In the genomic region with DNA sequence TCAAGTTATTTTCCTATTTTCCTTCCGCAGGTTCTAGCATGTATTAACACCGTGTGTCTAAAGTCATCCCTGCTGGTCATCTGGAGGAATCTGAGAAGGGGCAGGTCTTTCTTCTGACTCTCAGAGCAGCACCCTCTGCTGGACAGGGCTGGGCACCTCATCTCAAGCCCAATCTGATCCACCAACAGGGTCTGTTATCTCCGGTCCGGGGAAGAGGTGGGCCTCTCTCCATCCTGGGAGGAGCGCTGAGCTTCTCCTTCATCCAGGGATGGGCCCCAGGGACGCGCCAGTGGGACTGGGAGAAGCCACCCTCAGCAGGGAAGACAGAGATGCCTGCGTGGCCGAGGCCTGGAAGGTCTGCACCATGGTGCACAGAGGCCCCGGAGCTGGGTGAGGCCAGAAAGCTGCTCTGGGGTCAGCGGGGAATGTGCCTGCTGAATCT, we compare ENCODE assay signal across 9 cellular contexts. TPM values are rescaled to one million over a fixed set of nuclear protein-coding genes. Genes with fewer than 3 reads are reported as not detected.
DNase-seq lines count a peak whose midpoint lies in the region; ATAC-seq and TF ChIP-seq lines count a peak whose summit lies in the region.
"Had no signal": no experiment of that assay in that cellular context is flagged by ENCODE, and none has a peak within 500 bp of the region (broad histone marks: within the 10 kb centered on the region; RNA-seq: fewer than 3 reads in every experiment).

No MANE protein-coding gene starts in this region.

- no peak overlapping the region for H4K8ac ChIP-seq in IMR-90 (ENCODE audit: low read depth in 2 of 2, low read length in 2 of 2)

- H4K91ac ChIP-seq in IMR-90 (ENCODE audit: insufficient read depth, low read depth, low read length) = no peak overlapping the region

- no peak overlapping the region for H3K4me2 ChIP-seq in IMR-90 (ENCODE audit: low read depth, low read length)
- H3K4me2 ChIP-seq: KMS-11 had no signal

- no peak overlapping the region for H2BK20ac ChIP-seq in IMR-90 (ENCODE audit: low read depth, low read length)

- H3K9me3 ChIP-seq in CD8-positive, alpha-beta memory T cell (ENCODE audit: low read length) = no peaks in the 10 kb centered on the region
- H3K9me3 ChIP-seq in IMR-90 (ENCODE audit: control insufficient read depth, insufficient read depth, low read length) (no peaks in the 10 kb centered on the region), colonic mucosa (no peaks in the 10 kb centered on the region)

- no peak overlapping the region for H2BK5ac ChIP-seq in IMR-90 (ENCODE audit: low read depth, low read length, poor library complexity, severe bottlenecking)

- H2AK9ac ChIP-seq in IMR-90 (replicated peaks; ENCODE audit: low read depth, low read length, poor library complexity) = no peak overlapping the region

- H3K56ac ChIP-seq in IMR-90 (ENCODE audit: extremely low read depth, insufficient read depth, low read length) = no peak overlapping the region

- no peaks in the 10 kb centered on the region for H3K27me3 ChIP-seq in CD8-positive, alpha-beta memory T cell (ENCODE audit: insufficient read depth, low read length, poor library complexity, severe bottlenecking)
- H3K27me3 ChIP-seq in IMR-90 (ENCODE audit: control insufficient read depth, insufficient read depth, low read length) (no peaks in the 10 kb centered on the region), colonic mucosa (no peaks in the 10 kb centered on the region)

- peaks cover 2 to 12% of the 10 kb centered on the region in 2 donors for H3K27me3 Mint-ChIP-seq in CD8-positive, alpha-beta memory T cell

- H2BK15ac ChIP-seq in IMR-90 (ENCODE audit: low read depth, low read length) = no peak overlapping the region

- H3K36me3 ChIP-seq in CD8-positive, alpha-beta memory T cell (ENCODE audit: insufficient read depth, low read length) = no peaks in the 10 kb centered on the region
- H3K36me3 ChIP-seq in IMR-90 (ENCODE audit: control insufficient read depth, insufficient read depth, low read length) (no peaks in the 10 kb centered on the region), colonic mucosa (no peaks in the 10 kb centered on the region)

- peaks cover 0 to 2% (median 0%) of the 10 kb centered on the region in 3 donors for H3K4me1 Mint-ChIP-seq in CD8-positive, alpha-beta memory T cell

- H3K23ac ChIP-seq in IMR-90 (ENCODE audit: low read depth, low read length) = no peak overlapping the region

- no peak overlapping the region for H3K4ac ChIP-seq in IMR-90 (ENCODE audit: low read depth, low read length)

- H3K27ac Mint-ChIP-seq in CD8-positive, alpha-beta memory T cell = no peak overlapping the region

- peaks cover 0 to 2% (median 0%) of the 10 kb centered on the region in 5 donors for H3K9me3 Mint-ChIP-seq in CD8-positive, alpha-beta memory T cell

- H3K4me3 ChIP-seq in CD8-positive, alpha-beta memory T cell (ENCODE audit: low read length) = no peak overlapping the region
- H3K4me3 ChIP-seq in IMR-90 (ENCODE audit: insufficient read depth, low read depth, low read length) (no peak overlapping the region), WI38 (ENCODE audit: low read depth, low read length) (no peak overlapping the region), colonic mucosa (no peak overlapping the region)

- CTCF ChIA-PET in CD8-positive, alpha-beta memory T cell (lab: Charles Lee) = interaction anchor here (0.6 to 1.0 kb wide), 2 partner anchors 12 to 87 kb away, joined by 3 to 7 read pairs; no protein-coding TSS in a partner anchor
- CTCF ChIA-PET in IMR-90 (lab: Yijun Ruan, JAX) = no interaction called here

- BruUV-seq in IMR-90 (replicated peaks; lab: Mats Ljungman, UMichigan) = no TSS peak

- dilution Hi-C loops in IMR-90 (cut with HindIII; ENCODE audit: low sequenced_read_pairs, unreplicated experiment) = no loop called here

- no peaks in the 10 kb centered on the region for H4K20me1 ChIP-seq in IMR-90 (ENCODE audit: insufficient read depth, low read length)

- peak; percentile 17 to 70 (median 39) for DNase-seq in CD8-positive, alpha-beta memory T cell
- peak; percentile 65 for DNase-seq in IMR-90
- DNase-seq in colonic mucosa = peak; percentile 54
- no peak for DNase-seq in left lobe of liver (ENCODE audit: low spot score)
- DNase-seq in stimulated activated CD8-positive, alpha-beta memory T cell treated with anti-CD3 and anti-CD28 coated beads, Interleukin-2, amount 100 ng/mL, for 1 hour (ENCODE audit: low read depth in 2 of 2) = peak; percentile 22 to 23
- no peak for DNase-seq in GM19240 (ENCODE audit: insufficient read length, low spot score)
- DNase-seq in NCI-H1694 (lab: John Stamatoyannopoulos, UW) = no peak

- in situ Hi-C loops in IMR-90 (cut with MboI; ENCODE audit: low sequenced_read_pairs) = no loop called here

- H3K4me1 ChIP-seq in CD8-positive, alpha-beta memory T cell (ENCODE audit: insufficient read depth, low read length) = no peaks in the 10 kb centered on the region
- H3K4me1 ChIP-seq in IMR-90 (ENCODE audit: control insufficient read depth, insufficient read depth, low read length) = peaks cover 5% of the 10 kb centered on the region
- H3K4me1 ChIP-seq in colonic mucosa = no peaks in the 10 kb centered on the region

- TF ChIP-seq CTCF in IMR-90 (conservative IDR thresholded peaks at IDR 0.05; ENCODE audit: low read depth, low read length) (peak; percentile 66), WI38 (IDR thresholded peaks at IDR 0.05; ENCODE audit: low read depth, low read length) (peak; percentile 85), colonic mucosa (IDR thresholded peaks at IDR 0.05) (peak; percentile 31)

- ATAC-seq in IMR-90 (ENCODE audit: low read depth) = peak; percentile 95
- ATAC-seq in left lobe of liver = peak; percentile 68

- H3K4me3 Mint-ChIP-seq in CD8-positive, alpha-beta memory T cell = no peak overlapping the region

- no peak overlapping the region for H3K18ac ChIP-seq in IMR-90 (ENCODE audit: low read depth, low read length)

- H3K9me1 ChIP-seq in IMR-90 (ENCODE audit: insufficient read depth, low read length) = no peaks in the 10 kb centered on the region

- no peaks in the 10 kb centered on the region for H3K79me1 ChIP-seq in IMR-90 (ENCODE audit: low read depth in 1 of 2, low read length in 2 of 2)

- H2BK120ac ChIP-seq in IMR-90 (ENCODE audit: low read depth, low read length) = no peak overlapping the region

- no peak overlapping the region for H3K9ac ChIP-seq in IMR-90 (ENCODE audit: low read depth, low read length)
- no peak overlapping the region for H3K9ac ChIP-seq in colonic mucosa (ENCODE audit: low read depth in 2 of 2, low read length in 2 of 2)
- H3K9ac ChIP-seq: KMS-11 had no signal

- no peak overlapping the region for H3K27ac ChIP-seq in CD8-positive, alpha-beta memory T cell (ENCODE audit: low read depth, low read length)
- H3K27ac ChIP-seq in IMR-90 (ENCODE audit: insufficient read depth, low read length) = no peak overlapping the region
- no peak overlapping the region for H3K27ac ChIP-seq in colonic mucosa
- H3K27ac ChIP-seq: KMS-11 had no signal

- H3K36me3 Mint-ChIP-seq in CD8-positive, alpha-beta memory T cell = peaks cover 0 to 2% (median 0%) of the 10 kb centered on the region in 3 donors

- WGBS in IMR-90 (ENCODE audit: extremely low coverage in 2 of 2, insufficient read length in 1 of 2), 2 experiments = 42% methylated on average over 9 of the region's 11 CpGs; no CpG with 5 or more reads in 1 of the 2 experiments

- H3K14ac ChIP-seq in IMR-90 (replicated peaks; ENCODE audit: low read depth, low read length) = no peak overlapping the region

- peak overlapping the region; percentile 81 for H2AFZ ChIP-seq in IMR-90 (replicated peaks; ENCODE audit: low read length, poor library complexity)

- peak; percentile 47 for TF ChIP-seq RAD21 in IMR-90 (IDR thresholded peaks at IDR 0.05; ENCODE audit: low read length)

- no peak overlapping the region for H4K5ac ChIP-seq in IMR-90 (ENCODE audit: low read depth, low read length)

- no peak for TF ChIP-seq POLR2A in IMR-90 (IDR thresholded peaks at IDR 0.05; ENCODE audit: low read depth, low read length)

- H2AK5ac ChIP-seq in IMR-90 (ENCODE audit: low read depth, low read length) = no peak overlapping the region

- POLR2A ChIA-PET in CD8-positive, alpha-beta memory T cell (lab: Charles Lee) = no interaction called here
- POLR2A ChIA-PET in IMR-90 (lab: Charles Lee; ENCODE audit: unreplicated experiment) = no interaction called here

- intact Hi-C loops in IMR-90 (cut with micrococcal nuclease) (loop anchor here (1.0 kb wide), 2 partner anchors 87 to 317 kb away; no protein-coding TSS in a partner anchor), colonic mucosa (cut with DNase I) (loop anchor here (10.0 kb wide), 1 partner anchor 317 kb away; the partner anchor contains the start of gene ZNF665)

TF ChIP-seq in IMR-90, 13 proteins besides CTCF, POLR2A, EP300 and RAD21:
- TF ChIP-seq ELK1 (IDR thresholded peaks at IDR 0.05; ENCODE audit: borderline replicate concordance, low read depth, low read length) (no peak), SMC3 (IDR thresholded peaks at IDR 0.05; ENCODE audit: low read depth, low read length) (peak; percentile 61)

RNA-seq across cellular contexts. Expression of gene ZNF331, which starts 26.0 kb away (rescaled TPM):
- 10 to 100 TPM; 17.5 to 18.6 TPM for total RNA-seq in CD8-positive, alpha-beta memory T cell
- 43.9 TPM for polyA plus RNA-seq in CD8-positive, alpha-beta memory T cell
- total RNA-seq in IMR-90 (2012; rRNA removed) = 11.1 and 12.2 TPM in 2 replicates
- 5.4 and 6.6 TPM in 2 replicates for polyA plus RNA-seq in IMR-90 (2012; rRNA removed)
- 2.5 and 2.6 TPM in 2 replicates for polyA plus RNA-seq in IMR-90 (2012; cell fraction: cytosol; rRNA removed)
- 19.3 and 55.4 TPM in 2 replicates for polyA plus RNA-seq in IMR-90 (2012; cell fraction: nucleus; rRNA removed; ENCODE audit: low replicate concordance)
- 1 to 10 TPM; 4.3 to 7.8 TPM for total RNA-seq in colonic mucosa
- 3.6 TPM for total RNA-seq in left lobe of liver

RNA-seq across cellular contexts. Expression of gene ZNF813, which starts 44.4 kb away (rescaled TPM):
- 1 to 10 TPM; 5.6 to 6.6 TPM for total RNA-seq in CD8-positive, alpha-beta memory T cell
- 4.7 TPM for polyA plus RNA-seq in CD8-positive, alpha-beta memory T cell
- total RNA-seq in IMR-90 (2012; rRNA removed) (3.4 and 6.1 TPM in 2 replicates), colonic mucosa (1 to 10 TPM; 3.6 to 4.9 TPM), left lobe of liver (0.70 TPM)
- polyA plus RNA-seq in IMR-90 (2012; rRNA removed) = 0.40 and 0.82 TPM in 2 replicates
- 0.13 and 0.23 TPM in 2 replicates for polyA plus RNA-seq in IMR-90 (2012; cell fraction: cytosol; rRNA removed)
- polyA plus RNA-seq in IMR-90 (2012; cell fraction: nucleus; rRNA removed; ENCODE audit: low replicate concordance) = 0.08 and 0.45 TPM in 2 replicates

Comparison
In these comparisons a context has a peak if more than half of its experiments do, and no peak if none do; other contexts are left out.
1. DNase-seq: peak in CD8-positive, alpha-beta memory T cell (5 of 5), IMR-90 (single experiment), colonic mucosa (single experiment) and stimulated activated CD8-positive, alpha-beta memory T cell treated with anti-CD3 and anti-CD28 coated beads, Interleukin-2, amount 100 ng/mL, for 1 hour (2 of 2); none in left lobe of liver (single experiment), GM19240 (single experiment) and NCI-H1694 (single experiment).
2. CTCF ChIP-seq: peak in every context shown above with its lines; median percentile 85 in WI38; 66 in IMR-90; 31 in colonic mucosa.